Comparison of ENCODE assay signal across 8 cellular contexts in the genomic region with DNA sequence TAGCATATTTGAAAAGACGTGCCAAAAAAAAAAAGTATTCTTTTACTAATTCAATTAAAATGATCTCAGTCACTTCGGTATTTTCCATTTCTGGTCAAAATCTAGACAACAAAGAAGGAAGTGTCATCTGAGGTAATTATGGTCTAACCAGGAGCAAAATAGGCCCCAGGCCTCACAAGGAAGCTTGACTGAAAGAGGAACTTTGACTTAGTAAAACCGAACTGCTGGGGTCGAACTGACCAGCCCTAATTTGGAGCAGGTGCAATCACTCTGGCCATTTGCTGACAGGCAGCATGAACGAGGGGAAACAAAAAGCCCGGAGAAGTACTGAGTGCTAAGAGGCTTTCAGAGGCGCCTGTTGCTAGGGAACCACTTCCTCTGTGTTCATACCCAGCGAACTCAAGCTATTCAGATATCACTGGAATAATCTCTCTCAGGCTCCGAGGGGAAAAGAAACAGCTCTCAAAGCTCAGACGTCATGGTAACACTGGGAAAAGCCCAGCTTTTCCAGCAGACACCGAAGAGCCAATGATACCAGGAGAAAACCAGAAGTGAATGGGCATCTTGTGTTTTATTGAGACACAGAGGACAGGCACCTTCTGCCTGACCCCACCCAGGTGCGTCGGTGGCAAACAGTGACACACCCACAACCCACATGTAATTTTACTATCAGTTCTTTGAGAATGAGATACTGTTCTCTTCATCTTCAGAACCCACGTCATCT.
DNase-seq lines count a peak whose midpoint lies in the region; ATAC-seq and TF ChIP-seq lines count a peak whose summit lies in the region.

No MANE protein-coding gene starts in this region.

- no peak for TF ChIP-seq CTCF in hepatocyte (IDR thresholded peaks at IDR 0.05; ENCODE audit: poor library complexity)
- TF ChIP-seq CTCF in sigmoid colon (IDR thresholded peaks at IDR 0.05): no peak

- H3K4me2 ChIP-seq in Karpas-422 (ENCODE audit: low read depth, low read length, poor library complexity, severe bottlenecking) (peak overlapping the region; percentile 59), hepatocyte (peak overlapping the region; percentile 46)

- peaks cover 61 to 82% (median 81%) of the 10 kb centered on the region in 3 donors for H3K4me1 Mint-ChIP-seq in T-cell

- H3K9ac ChIP-seq in Karpas-422 (ENCODE audit: low read length): peak overlapping the region; percentile 52

- H3K79me2 ChIP-seq in Karpas-422 (ENCODE audit: low read length) (no peaks in the 10 kb centered on the region), hepatocyte (no peaks in the 10 kb centered on the region)

- H3K36me3 ChIP-seq in Karpas-422 (ENCODE audit: insufficient read depth, low read length) (no peaks in the 10 kb centered on the region), hepatocyte (replicated peaks; ENCODE audit: insufficient read depth, low read depth) (no peaks in the 10 kb centered on the region), sigmoid colon (no peaks in the 10 kb centered on the region)

- H2AFZ ChIP-seq in Karpas-422 (ENCODE audit: low read length): peak overlapping the region; percentile 53
- no peak overlapping the region for H2AFZ ChIP-seq in hepatocyte

- peak overlapping the region; percentile 78 to 85 (median 79) for H3K4me3 Mint-ChIP-seq in T-cell

- ATAC-seq in GM21447 (IDR thresholded peaks at IDR 0.05; ENCODE audit: unreplicated experiment) (peak; percentile 91), T-cell (replicated peaks in 1 of 4) (peak; percentile 87 to 95 (median 92))

- H3K27me3 Mint-ChIP-seq in T-cell: no peaks in the 10 kb centered on the region

- peak overlapping the region; percentile 96 to 99 for H3K27ac Mint-ChIP-seq in T-cell

- H3K27me3 ChIP-seq in Karpas-422 (ENCODE audit: low read length): no peaks in the 10 kb centered on the region
- H3K27me3 ChIP-seq in hepatocyte: no peaks in the 10 kb centered on the region
- H3K27me3 ChIP-seq in sigmoid colon: no peaks in the 10 kb centered on the region

- CTCF ChIA-PET in T-cell (lab: Charles Lee): interaction anchor here (0.7 to 1.8 kb wide), 5 partner anchors 60 to 463 kb away, joined by 3 to 9 read pairs (median 3); no protein-coding TSS in a partner anchor

- POLR2A ChIA-PET in T-cell (lab: Charles Lee): interaction anchor here (0.5 to 2.4 kb wide), 15 partner anchors 10 to 190 kb away, joined by 3 to 29 read pairs (median 5); partner anchors contain the start of genes CDNF (in 1 of the 2), HSPA14 (in 1 of the 2) and MSANTD7 (in 1 of the 2)

- H3K9me3 Mint-ChIP-seq in T-cell: no peaks in the 10 kb centered on the region

- WGBS in hepatocyte (ENCODE audit: low lambda C conversion rate, missing lambda C conversion rate): 24% methylated on average over 14 of the region's 14 CpGs
- WGBS in sigmoid colon, 2 donors: 5 to 8% methylated on average over 14 of the region's 14 CpGs

- no peaks in the 10 kb centered on the region for H3K36me3 Mint-ChIP-seq in T-cell

- H4K20me1 ChIP-seq in Karpas-422 (ENCODE audit: insufficient read depth, low read depth, low read length): no peaks in the 10 kb centered on the region
- H4K20me1 ChIP-seq in hepatocyte (ENCODE audit: insufficient read depth, poor library complexity, severe bottlenecking): no peaks in the 10 kb centered on the region

- DNase-seq in DMS153 (lab: John Stamatoyannopoulos, UW) (peak; percentile 86), Karpas-422 (peak; percentile 74), T-cell (peak; percentile 39 to 82 (median 69)), amniotic stem cell (lab: John Stamatoyannopoulos, UW) (peak; percentile 81), hepatocyte (ENCODE audit: low spot score) (peak; percentile 87), sigmoid colon (peak; percentile 87)
- DNase-seq in NK-92 treated with Interleukin-12 subunit alpha and Interleukin-12 subunit beta, amount 100 ng/mL, for 24 hours (lab: John Stamatoyannopoulos, UW): no peak

- TF ChIP-seq POLR2A in sigmoid colon (IDR thresholded peaks at IDR 0.05): no peak

- H3K4me3 ChIP-seq in Karpas-422 (ENCODE audit: low read length) (peak overlapping the region; percentile 45), hepatocyte (no peak overlapping the region), sigmoid colon (no peak overlapping the region)

- H3K4me1 ChIP-seq in Karpas-422 (ENCODE audit: low read length): peaks cover 41% of the 10 kb centered on the region
- peaks cover 23% of the 10 kb centered on the region for H3K4me1 ChIP-seq in hepatocyte (ENCODE audit: insufficient read depth)
- H3K4me1 ChIP-seq in sigmoid colon: peaks cover 0 to 36% (median 29%) of the 10 kb centered on the region in 4 donors

- no peak for TF ChIP-seq EP300 in sigmoid colon (IDR thresholded peaks at IDR 0.05)

- H3K9me2 ChIP-seq in Karpas-422 (replicated peaks; ENCODE audit: insufficient read depth, low read length) (no peaks in the 10 kb centered on the region), hepatocyte (replicated peaks; ENCODE audit: insufficient read depth) (no peaks in the 10 kb centered on the region)

- H3K9me3 ChIP-seq in Karpas-422 (ENCODE audit: low read length) (no peaks in the 10 kb centered on the region), hepatocyte (ENCODE audit: low read depth) (no peaks in the 10 kb centered on the region), sigmoid colon (no peaks in the 10 kb centered on the region)

- intact Hi-C loops in sigmoid colon (cut with DNase I): no loop called here

- H3K27ac ChIP-seq in Karpas-422 (ENCODE audit: low read length): peak overlapping the region; percentile 64
- peak overlapping the region; percentile 71 for H3K27ac ChIP-seq in hepatocyte
- peak overlapping the region; percentile 33 to 77 (median 71) for H3K27ac ChIP-seq in sigmoid colon
